In the genomic region with DNA sequence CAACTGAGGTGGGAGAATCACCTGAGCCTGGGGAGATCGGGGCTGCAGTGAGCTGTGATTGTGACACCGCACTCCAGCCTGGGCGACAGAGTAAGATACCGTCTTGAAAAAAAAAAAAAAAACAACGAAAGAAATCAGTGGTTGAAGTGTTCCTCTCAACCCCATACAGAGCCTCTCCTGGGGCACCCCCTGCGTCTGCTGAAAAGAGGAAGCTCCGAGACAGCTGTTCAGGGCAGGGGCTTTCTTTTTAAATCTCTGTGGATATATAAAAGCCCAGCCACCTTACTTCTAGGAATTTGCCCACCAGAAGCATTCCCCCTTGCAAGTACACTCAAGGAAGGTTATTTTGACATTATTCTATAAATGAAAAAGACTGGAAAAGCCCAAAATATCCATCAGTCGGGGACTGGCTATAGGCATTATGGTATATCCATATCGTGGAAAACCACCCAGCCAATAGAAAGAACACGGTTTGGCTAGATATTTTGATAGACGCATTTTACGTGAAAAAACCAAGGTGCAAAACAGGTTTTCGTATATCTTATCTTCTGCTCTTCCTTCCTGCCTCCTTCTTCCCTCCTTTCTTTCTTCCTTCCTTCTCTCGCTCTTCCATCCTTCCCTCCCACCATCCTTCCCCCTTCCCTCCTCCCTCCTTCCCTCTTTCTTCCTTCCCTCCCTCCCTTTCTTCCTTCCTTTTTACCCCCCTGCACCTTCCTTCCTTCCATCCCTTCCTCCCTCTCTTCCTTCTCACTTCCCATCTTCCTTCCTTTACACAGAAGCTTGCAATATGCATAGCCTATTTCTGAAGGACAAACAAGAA, we compare ENCODE assay signal across 2 cellular contexts.
TF ChIP-seq lines count a peak whose summit lies in the region.

No MANE protein-coding gene starts in this region.

TF ChIP-seq in HEK293, 187 proteins besides CTCF, POLR2A, EP300 and RAD21 (continued from another document):
- TF ChIP-seq, protein P1, sequence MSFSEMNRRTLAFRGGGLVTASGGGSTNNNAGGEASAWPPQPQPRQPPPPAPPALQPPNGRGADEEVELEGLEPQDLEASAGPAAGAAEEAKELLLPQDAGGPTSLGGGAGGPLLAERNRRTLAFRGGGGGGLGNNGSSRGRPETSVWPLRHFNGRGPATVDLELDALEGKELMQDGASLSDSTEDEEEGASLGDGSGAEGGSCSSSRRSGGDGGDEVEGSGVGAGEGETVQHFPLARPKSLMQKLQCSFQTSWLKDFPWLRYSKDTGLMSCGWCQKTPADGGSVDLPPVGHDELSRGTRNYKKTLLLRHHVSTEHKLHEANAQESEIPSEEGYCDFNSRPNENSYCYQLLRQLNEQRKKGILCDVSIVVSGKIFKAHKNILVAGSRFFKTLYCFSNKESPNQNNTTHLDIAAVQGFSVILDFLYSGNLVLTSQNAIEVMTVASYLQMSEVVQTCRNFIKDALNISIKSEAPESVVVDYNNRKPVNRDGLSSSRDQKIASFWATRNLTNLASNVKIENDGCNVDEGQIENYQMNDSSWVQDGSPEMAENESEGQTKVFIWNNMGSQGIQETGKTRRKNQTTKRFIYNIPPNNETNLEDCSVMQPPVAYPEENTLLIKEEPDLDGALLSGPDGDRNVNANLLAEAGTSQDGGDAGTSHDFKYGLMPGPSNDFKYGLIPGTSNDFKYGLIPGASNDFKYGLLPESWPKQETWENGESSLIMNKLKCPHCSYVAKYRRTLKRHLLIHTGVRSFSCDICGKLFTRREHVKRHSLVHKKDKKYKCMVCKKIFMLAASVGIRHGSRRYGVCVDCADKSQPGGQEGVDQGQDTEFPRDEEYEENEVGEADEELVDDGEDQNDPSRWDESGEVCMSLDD (tag by site-specific recombination; IDR thresholded peaks at IDR 0.05): no peak
- TF ChIP-seq ZNF704 (tag by site-specific recombination; IDR thresholded peaks at IDR 0.05) (no peak), ZNF24 (tag by site-specific recombination; IDR thresholded peaks at IDR 0.05) (no peak), ZNF76 (tag by site-specific recombination; IDR thresholded peaks at IDR 0.05; ENCODE audit: borderline replicate concordance, low read depth) (no peak), ZNF239 (tag by site-specific recombination; IDR thresholded peaks at IDR 0.05) (no peak), GLI2 (tag by site-specific recombination; IDR thresholded peaks at IDR 0.05; ENCODE audit: borderline replicate concordance, low read depth) (no peak), ZNF776 (tag by site-specific recombination; IDR thresholded peaks at IDR 0.05; ENCODE audit: borderline replicate concordance) (no peak), PRDM4 (tag by site-specific recombination; IDR thresholded peaks at IDR 0.05) (no peak), ZNF596 (tag by site-specific recombination; IDR thresholded peaks at IDR 0.05) (no peak), ZNF654 (tag by site-specific recombination; IDR thresholded peaks at IDR 0.05; ENCODE audit: low read depth) (no peak), ZNF157 (tag by site-specific recombination; IDR thresholded peaks at IDR 0.05) (no peak), ZNF521 (tag by site-specific recombination; IDR thresholded peaks at IDR 0.05) (0 out of 2 replicates have a peak, but pooled peaks have one; percentile 15), MZF1 (tag by site-specific recombination; IDR thresholded peaks at IDR 0.05; ENCODE audit: borderline replicate concordance) (peak; percentile 93; the same call in 1 of the 2 replicates), ZNF248 (tag by site-specific recombination; IDR thresholded peaks at IDR 0.05) (no peak)

TF ChIP-seq in WTC11, 78 proteins besides CTCF, POLR2A, EP300 and RAD21 (continued from another document):
- TF ChIP-seq, protein P2, sequence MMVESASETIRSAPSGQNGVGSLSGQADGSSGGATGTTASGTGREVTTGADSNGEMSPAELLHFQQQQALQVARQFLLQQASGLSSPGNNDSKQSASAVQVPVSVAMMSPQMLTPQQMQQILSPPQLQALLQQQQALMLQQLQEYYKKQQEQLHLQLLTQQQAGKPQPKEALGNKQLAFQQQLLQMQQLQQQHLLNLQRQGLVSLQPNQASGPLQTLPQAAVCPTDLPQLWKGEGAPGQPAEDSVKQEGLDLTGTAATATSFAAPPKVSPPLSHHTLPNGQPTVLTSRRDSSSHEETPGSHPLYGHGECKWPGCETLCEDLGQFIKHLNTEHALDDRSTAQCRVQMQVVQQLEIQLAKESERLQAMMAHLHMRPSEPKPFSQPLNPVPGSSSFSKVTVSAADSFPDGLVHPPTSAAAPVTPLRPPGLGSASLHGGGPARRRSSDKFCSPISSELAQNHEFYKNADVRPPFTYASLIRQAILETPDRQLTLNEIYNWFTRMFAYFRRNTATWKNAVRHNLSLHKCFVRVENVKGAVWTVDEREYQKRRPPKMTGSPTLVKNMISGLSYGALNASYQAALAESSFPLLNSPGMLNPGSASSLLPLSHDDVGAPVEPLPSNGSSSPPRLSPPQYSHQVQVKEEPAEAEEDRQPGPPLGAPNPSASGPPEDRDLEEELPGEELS (CRISPR knock-in tag; IDR thresholded peaks at IDR 0.05): no peak
- TF ChIP-seq, protein P3, sequence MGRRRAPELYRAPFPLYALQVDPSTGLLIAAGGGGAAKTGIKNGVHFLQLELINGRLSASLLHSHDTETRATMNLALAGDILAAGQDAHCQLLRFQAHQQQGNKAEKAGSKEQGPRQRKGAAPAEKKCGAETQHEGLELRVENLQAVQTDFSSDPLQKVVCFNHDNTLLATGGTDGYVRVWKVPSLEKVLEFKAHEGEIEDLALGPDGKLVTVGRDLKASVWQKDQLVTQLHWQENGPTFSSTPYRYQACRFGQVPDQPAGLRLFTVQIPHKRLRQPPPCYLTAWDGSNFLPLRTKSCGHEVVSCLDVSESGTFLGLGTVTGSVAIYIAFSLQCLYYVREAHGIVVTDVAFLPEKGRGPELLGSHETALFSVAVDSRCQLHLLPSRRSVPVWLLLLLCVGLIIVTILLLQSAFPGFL (CRISPR knock-in tag; IDR thresholded peaks at IDR 0.05; ENCODE audit: borderline replicate concordance): no peak
- TF ChIP-seq TP53 (CRISPR knock-in tag; IDR thresholded peaks at IDR 0.05): no peak
- no peak for TF ChIP-seq IRF2 (CRISPR knock-in tag; IDR thresholded peaks at IDR 0.05; ENCODE audit: borderline replicate concordance, low read depth)
- TF ChIP-seq NFATC4 (CRISPR knock-in tag; IDR thresholded peaks at IDR 0.05): no peak
- TF ChIP-seq, protein P4, sequence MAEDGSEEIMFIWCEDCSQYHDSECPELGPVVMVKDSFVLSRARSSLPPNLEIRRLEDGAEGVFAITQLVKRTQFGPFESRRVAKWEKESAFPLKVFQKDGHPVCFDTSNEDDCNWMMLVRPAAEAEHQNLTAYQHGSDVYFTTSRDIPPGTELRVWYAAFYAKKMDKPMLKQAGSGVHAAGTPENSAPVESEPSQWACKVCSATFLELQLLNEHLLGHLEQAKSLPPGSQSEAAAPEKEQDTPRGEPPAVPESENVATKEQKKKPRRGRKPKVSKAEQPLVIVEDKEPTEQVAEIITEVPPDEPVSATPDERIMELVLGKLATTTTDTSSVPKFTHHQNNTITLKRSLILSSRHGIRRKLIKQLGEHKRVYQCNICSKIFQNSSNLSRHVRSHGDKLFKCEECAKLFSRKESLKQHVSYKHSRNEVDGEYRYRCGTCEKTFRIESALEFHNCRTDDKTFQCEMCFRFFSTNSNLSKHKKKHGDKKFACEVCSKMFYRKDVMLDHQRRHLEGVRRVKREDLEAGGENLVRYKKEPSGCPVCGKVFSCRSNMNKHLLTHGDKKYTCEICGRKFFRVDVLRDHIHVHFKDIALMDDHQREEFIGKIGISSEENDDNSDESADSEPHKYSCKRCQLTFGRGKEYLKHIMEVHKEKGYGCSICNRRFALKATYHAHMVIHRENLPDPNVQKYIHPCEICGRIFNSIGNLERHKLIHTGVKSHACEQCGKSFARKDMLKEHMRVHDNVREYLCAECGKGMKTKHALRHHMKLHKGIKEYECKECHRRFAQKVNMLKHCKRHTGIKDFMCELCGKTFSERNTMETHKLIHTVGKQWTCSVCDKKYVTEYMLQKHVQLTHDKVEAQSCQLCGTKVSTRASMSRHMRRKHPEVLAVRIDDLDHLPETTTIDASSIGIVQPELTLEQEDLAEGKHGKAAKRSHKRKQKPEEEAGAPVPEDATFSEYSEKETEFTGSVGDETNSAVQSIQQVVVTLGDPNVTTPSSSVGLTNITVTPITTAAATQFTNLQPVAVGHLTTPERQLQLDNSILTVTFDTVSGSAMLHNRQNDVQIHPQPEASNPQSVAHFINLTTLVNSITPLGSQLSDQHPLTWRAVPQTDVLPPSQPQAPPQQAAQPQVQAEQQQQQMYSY (CRISPR knock-in tag; IDR thresholded peaks at IDR 0.05): no peak
- no peak for TF ChIP-seq ATF6 (CRISPR knock-in tag; IDR thresholded peaks at IDR 0.05)
- TF ChIP-seq, protein P5, sequence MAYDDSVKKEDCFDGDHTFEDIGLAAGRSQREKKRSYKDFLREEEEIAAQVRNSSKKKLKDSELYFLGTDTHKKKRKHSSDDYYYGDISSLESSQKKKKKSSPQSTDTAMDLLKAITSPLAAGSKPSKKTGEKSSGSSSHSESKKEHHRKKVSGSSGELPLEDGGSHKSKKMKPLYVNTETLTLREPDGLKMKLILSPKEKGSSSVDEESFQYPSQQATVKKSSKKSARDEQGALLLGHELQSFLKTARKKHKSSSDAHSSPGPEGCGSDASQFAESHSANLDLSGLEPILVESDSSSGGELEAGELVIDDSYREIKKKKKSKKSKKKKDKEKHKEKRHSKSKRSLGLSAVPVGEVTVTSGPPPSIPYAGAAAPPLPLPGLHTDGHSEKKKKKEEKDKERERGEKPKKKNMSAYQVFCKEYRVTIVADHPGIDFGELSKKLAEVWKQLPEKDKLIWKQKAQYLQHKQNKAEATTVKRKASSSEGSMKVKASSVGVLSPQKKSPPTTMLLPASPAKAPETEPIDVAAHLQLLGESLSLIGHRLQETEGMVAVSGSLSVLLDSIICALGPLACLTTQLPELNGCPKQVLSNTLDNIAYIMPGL (CRISPR knock-in tag; IDR thresholded peaks at IDR 0.05): no peak
- TF ChIP-seq RORB (CRISPR knock-in tag; IDR thresholded peaks at IDR 0.05): no peak
- TF ChIP-seq USF2 (CRISPR knock-in tag; IDR thresholded peaks at IDR 0.05): no peak
- no peak for TF ChIP-seq PRRX2 (CRISPR knock-in tag; IDR thresholded peaks at IDR 0.05)
TF ChIP-seq in WTC11: peak in this region for 0.
